ENCODE assay signal across 8 cellular contexts in genomic region chr19:17419154-17419490, GRCh38. TPM values are rescaled to one million over a fixed set of nuclear protein-coding genes. Genes with fewer than 3 reads are reported as not detected.
DNase-seq lines count a peak whose midpoint lies in the region; TF ChIP-seq lines count a peak whose summit lies in the region.

No MANE protein-coding gene starts in this region.

- no peaks in the 10 kb centered on the region for H3K27me3 Mint-ChIP-seq in MCF 10A (ENCODE audit: insufficient read depth, unreplicated experiment)

- H3K27ac Mint-ChIP-seq in MCF 10A (ENCODE audit: low read depth, unreplicated experiment) = peak overlapping the region; percentile 95

- no peak for TF ChIP-seq CTCF in MCF 10A (IDR thresholded peaks at IDR 0.05; ENCODE audit: unreplicated experiment)

- peak overlapping the region; percentile 88 for H3K4me3 Mint-ChIP-seq in MCF 10A (ENCODE audit: unreplicated experiment)

- H3K36me3 ChIP-seq in ACC112 (ENCODE audit: insufficient read depth, low read length) (no peaks in the 10 kb centered on the region), HUES64 (ENCODE audit: insufficient read depth, low read length) (no peaks in the 10 kb centered on the region; the same call in none of the 2 replicates)

- peaks cover 5% of the 10 kb centered on the region for H3K4me1 ChIP-seq in ACC112 (ENCODE audit: control insufficient read depth, insufficient read depth, low read length, unreplicated experiment)
- H3K4me1 ChIP-seq in HUES64 (ENCODE audit: insufficient read depth, low read length) = peaks cover 18% of the 10 kb centered on the region; the same call in 1 of the 2 replicates
- H3K4me1 ChIP-seq in mononuclear cell (ENCODE audit: insufficient read depth, low read length) = peaks cover 17% of the 10 kb centered on the region

- WGBS in HUES64 = 69% methylated on average over 6 of the region's 6 CpGs

- H3K27me3 ChIP-seq in ACC112 (ENCODE audit: insufficient read depth, low read length) (no peaks in the 10 kb centered on the region), HUES64 (ENCODE audit: insufficient read depth, low read length) (no peaks in the 10 kb centered on the region; the same call in 1 of the 2 replicates), mononuclear cell (ENCODE audit: insufficient read depth, low read length) (no peaks in the 10 kb centered on the region)

- CTCF ChIA-PET in MCF 10A (lab: Yijun Ruan, JAX) = interaction anchor here (0.9 to 1.2 kb wide), 3 partner anchors 28 to 347 kb away, joined by 3 to 5 read pairs (median 4); no protein-coding TSS in a partner anchor

- H3K9me3 Mint-ChIP-seq in MCF 10A (ENCODE audit: unreplicated experiment) = no peaks in the 10 kb centered on the region

- H2AFZ ChIP-seq in ACC112 (ENCODE audit: low read length, unreplicated experiment) = peak overlapping the region; percentile 87

- DNase-seq in MCF 10A (ENCODE audit: unreplicated experiment) (no peak), GF-D8 (lab: John Stamatoyannopoulos, UW) (no peak), RKO (ENCODE audit: low spot score) (no peak), activated gamma-delta T cell (lab: John Stamatoyannopoulos, UW) (no peak)
- no peak for DNase-seq in stimulated activated CD8-positive, alpha-beta memory T cell treated with anti-CD3 and anti-CD28 coated beads, Interleukin-4, amount 100 ng/mL, for 48 hours

- H3K9me3 ChIP-seq in HUES64 (ENCODE audit: insufficient read depth, low read depth, low read length) (no peaks in the 10 kb centered on the region), mononuclear cell (ENCODE audit: low read depth, low read length) (no peaks in the 10 kb centered on the region)

- peak overlapping the region; percentile 56 for H3K9ac ChIP-seq in HUES64 (ENCODE audit: low read depth, low read length)

- peaks cover 16% of the 10 kb centered on the region for H3K4me1 Mint-ChIP-seq in MCF 10A (ENCODE audit: insufficient read depth, unreplicated experiment)

- H3K36me3 Mint-ChIP-seq in MCF 10A (ENCODE audit: insufficient read depth, unreplicated experiment) = peaks cover 21% of the 10 kb centered on the region

- intact Hi-C loops in MCF 10A (cut with micrococcal nuclease) = loop anchor here (1.0 kb wide), 1 partner anchor 31 kb away; no protein-coding TSS in a partner anchor

- peak overlapping the region; percentile 93 for H3K4me3 ChIP-seq in ACC112 (ENCODE audit: low read depth, low read length)
- peak overlapping the region; percentile 51 for H3K4me3 ChIP-seq in HUES64 (ENCODE audit: low read length)
- peak overlapping the region; percentile 62 for H3K4me3 ChIP-seq in mononuclear cell (ENCODE audit: low read length)

- BruUV-seq in MCF 10A (replicated peaks; lab: Mats Ljungman, UMichigan) = TSS peak; percentile 97

- H3K79me2 ChIP-seq in ACC112 (ENCODE audit: control insufficient read depth, insufficient read depth, low read length, unreplicated experiment) = no peaks in the 10 kb centered on the region

- peak overlapping the region; percentile 75 for H3K27ac ChIP-seq in ACC112 (ENCODE audit: low read depth, low read length)
- peak overlapping the region; percentile 68; the same call in 1 of the 2 replicates for H3K27ac ChIP-seq in HUES64 (ENCODE audit: low read depth, low read length)

- POLR2A ChIA-PET in MCF 10A (lab: Yijun Ruan, JAX) = interaction anchor here (0.7 to 1.9 kb wide), 14 partner anchors 9 to 151 kb away, joined by 3 to 15 read pairs (median 6); partner anchors contain the start of genes ANO8, BABAM1, BST2 and MRPL34

RNA-seq across cellular contexts. Expression of gene MVB12A, which starts 0.7 kb away (rescaled TPM):
- polyA plus RNA-seq in HUES64 (2013, experiment 1 of 2) = 31.2 TPM
- polyA plus RNA-seq in HUES64 (2013, experiment 2 of 2) = 41.1 TPM
- total RNA-seq in MCF 10A (2022) = 47.7 and 51.1 TPM in 2 replicates
- total RNA-seq in mononuclear cell = 13.1 TPM

RNA-seq across cellular contexts. Expression of gene BST2, which starts 13.7 kb away (rescaled TPM):
- polyA plus RNA-seq in HUES64 (2013, experiment 1 of 2) = 33.3 TPM
- polyA plus RNA-seq in HUES64 (2013, experiment 2 of 2) = 47.2 TPM
- total RNA-seq in MCF 10A (2022) (19.6 and 24.8 TPM in 2 replicates), mononuclear cell (25.1 TPM)

RNA-seq across cellular contexts. Expression of gene CCDC194, which starts 25.1 kb away (rescaled TPM):
- polyA plus RNA-seq in HUES64 (2013, experiment 1 of 2) = 0.25 TPM
- polyA plus RNA-seq in HUES64 (2013, experiment 2 of 2) = not detected
- total RNA-seq in MCF 10A (2022) (0.37 TPM in 1 of 2 replicates, not detected in the other), mononuclear cell (0.42 TPM)

RNA-seq across cellular contexts. Expression of gene TMEM221, which starts 29.3 kb away (rescaled TPM):
- polyA plus RNA-seq in HUES64 (2013, experiment 1 of 2) = 0.85 TPM
- 1.3 TPM for polyA plus RNA-seq in HUES64 (2013, experiment 2 of 2)
- not detected in 2 replicates for total RNA-seq in MCF 10A (2022)
- not detected for total RNA-seq in mononuclear cell

RNA-seq across cellular contexts. Expression of gene NXNL1, which starts 41.6 kb away (rescaled TPM):
- polyA plus RNA-seq in HUES64 (2013, experiment 1 of 2) = not detected
- not detected for polyA plus RNA-seq in HUES64 (2013, experiment 2 of 2)
- total RNA-seq in MCF 10A (2022) = not detected in 2 replicates
- total RNA-seq in mononuclear cell = not detected
